17 cellular contexts compared by ENCODE assay signal in genomic region chr15:73328149-73328820, GRCh38. TPM values are rescaled to one million over a fixed set of nuclear protein-coding genes. Genes with fewer than 3 reads are reported as not detected.
A peak's percentile ranks its signal among the peaks of the same experiment; 100 is the strongest.
DNase-seq lines count a peak whose midpoint lies in the region; TF ChIP-seq lines count a peak whose summit lies in the region.
"Had no signal": no experiment of that assay in that cellular context is flagged by ENCODE, and none has a peak within 500 bp of the region (broad histone marks: within the 10 kb centered on the region; RNA-seq: fewer than 3 reads in every experiment).

No MANE protein-coding gene starts in this region.

- H3K4me3 ChIP-seq in BLaER1, result no peak overlapping the region
- H3K4me3 ChIP-seq in adrenal gland, result no peak overlapping the region
- H3K4me3 ChIP-seq: Peyer's patch had no signal

- H3K4me1 ChIP-seq in BLaER1, result peaks cover 90% of the 10 kb centered on the region
- H3K4me1 ChIP-seq in adrenal gland (replicated peaks in 1 of 2), result no peaks in the 10 kb centered on the region
- H3K4me1 ChIP-seq: Peyer's patch had no signal

- H3K27me3 ChIP-seq in BLaER1 (no peaks in the 10 kb centered on the region), adrenal gland (no peaks in the 10 kb centered on the region)
- H3K27me3 ChIP-seq: Peyer's patch had no signal

- peaks cover 14 to 30% (median 19%) of the 10 kb centered on the region in 3 donors for H3K27me3 Mint-ChIP-seq in CD14-positive monocyte (ENCODE audit: low read depth in 3 of 3)
- peaks cover 8% of the 10 kb centered on the region for H3K27me3 Mint-ChIP-seq in endothelial cell (ENCODE audit: unreplicated experiment)

- intact Hi-C loops in CD14-positive monocyte (cut with micrococcal nuclease), result no loop called here
- intact Hi-C loops in posterior vena cava (cut with DNase I), result no loop called here
- intact Hi-C loops in adrenal gland (cut with DNase I), result no loop called here

- TF ChIP-seq POLR2A in adrenal gland (IDR thresholded peaks at IDR 0.05), result no peak

- H3K9me3 Mint-ChIP-seq in CD14-positive monocyte (peaks cover 0 to 4% (median 0%) of the 10 kb centered on the region in 7 donors), endothelial cell (ENCODE audit: unreplicated experiment) (no peaks in the 10 kb centered on the region)
- H3K9me3 Mint-ChIP-seq: HFFc6 had no signal

- H3K4me1 Mint-ChIP-seq in CD14-positive monocyte (no peaks in the 10 kb centered on the region), endothelial cell (ENCODE audit: unreplicated experiment) (peaks cover 10% of the 10 kb centered on the region)

- no peaks in the 10 kb centered on the region for H4K20me1 ChIP-seq in BLaER1

- H3K27ac Mint-ChIP-seq in CD14-positive monocyte (no peak overlapping the region), endothelial cell (ENCODE audit: unreplicated experiment) (no peak overlapping the region)
- H3K27ac Mint-ChIP-seq: HFFc6 had no signal

- DNase-seq in CD14-positive monocyte (ENCODE audit: low spot score) (peak; percentile 31), endothelial cell (ENCODE audit: low spot score) (no peak), posterior vena cava (ENCODE audit: low spot score) (peak; percentile 54), NCI-H526 (lab: John Stamatoyannopoulos, UW) (no peak), adrenal gland (no peak), activated gamma-delta T cell (lab: John Stamatoyannopoulos, UW) (no peak)
- DNase-seq: GOT3, HFFc6, MM.1S, NCI-H1105 treated with DMSO at 0.1 percent for 48 hours, NCI-H187, NCI-H446, SIG-M5 had no signal

- peak overlapping the region; percentile 80 for H3K27ac ChIP-seq in BLaER1
- H3K27ac ChIP-seq in adrenal gland, result no peak overlapping the region
- H3K27ac ChIP-seq: Peyer's patch had no signal

- peak overlapping the region; percentile 89 for H3K4me2 ChIP-seq in BLaER1

- 86 to 93% (median 89%) methylated on average over 8 to 12 of the region's 12 CpGs for WGBS in adrenal gland, 4 donors

- H3K36me3 ChIP-seq in BLaER1 (no peaks in the 10 kb centered on the region), adrenal gland (replicated peaks in 1 of 2) (no peaks in the 10 kb centered on the region)
- H3K36me3 ChIP-seq: Peyer's patch had no signal

- TF ChIP-seq CTCF in CD14-positive monocyte (IDR thresholded peaks at IDR 0.05), result no peak
- no peak for TF ChIP-seq CTCF in endothelial cell (IDR thresholded peaks at IDR 0.05; ENCODE audit: unreplicated experiment)
- TF ChIP-seq CTCF in adrenal gland (IDR thresholded peaks at IDR 0.05), result no peak

- H3K9ac ChIP-seq in BLaER1, result peak overlapping the region; percentile 28; the same call in 1 of the 2 replicates

- no peaks in the 10 kb centered on the region for H3K36me3 Mint-ChIP-seq in CD14-positive monocyte
- no peaks in the 10 kb centered on the region for H3K36me3 Mint-ChIP-seq in endothelial cell (ENCODE audit: low read depth, unreplicated experiment)

- H3K4me3 Mint-ChIP-seq in CD14-positive monocyte (no peak overlapping the region), endothelial cell (ENCODE audit: unreplicated experiment) (peak overlapping the region; percentile 13)
- H3K4me3 Mint-ChIP-seq: HFFc6 had no signal

- H3K9me3 ChIP-seq in BLaER1, result no peaks in the 10 kb centered on the region
- no peaks in the 10 kb centered on the region for H3K9me3 ChIP-seq in adrenal gland (replicated peaks in 1 of 3)
- H3K9me3 ChIP-seq: Peyer's patch had no signal

RNA-seq across cellular contexts. Expression of gene HCN4, which starts 40.5 kb away (rescaled TPM):
- polyA plus RNA-seq in CD14-positive monocyte (not detected), adrenal gland (1 to 10 TPM in 1 of 3 donors, under 1 TPM in 2; 0.20 to 1.0 (median 0.35) TPM)
- total RNA-seq in endothelial cell (ENCODE audit: unreplicated experiment) (0.54 TPM), posterior vena cava (not detected), adrenal gland (1 to 10 TPM in 1 of 8 donors, under 1 TPM in 5, not detected in 2; 0.04 to 1.2 (median 0.31) TPM)
- total RNA-seq: HFFc6 had no signal
- polyA plus RNA-seq: AG04450, BJ had no signal

Comparison
In these comparisons a context has a peak if more than half of its experiments do, and no peak if none do; other contexts are left out.
1. DNase-seq: peak in CD14-positive monocyte (single experiment) and posterior vena cava (single experiment); none in endothelial cell (single experiment), NCI-H526 (0 of 2), adrenal gland (0 of 7) and activated gamma-delta T cell (single experiment).